12 cellular contexts compared by ENCODE assay signal in genomic region chr13:31209819-31210209, GRCh38. TPM values are rescaled to one million over a fixed set of nuclear protein-coding genes. Genes with fewer than 3 reads are reported as not detected.
A peak's percentile ranks its signal among the peaks of the same experiment; 100 is the strongest.
DNase-seq lines count a peak whose midpoint lies in the region; ATAC-seq and TF ChIP-seq lines count a peak whose summit lies in the region.
"Had no signal": no experiment of that assay in that cellular context is flagged by ENCODE, and none has a peak within 500 bp of the region (broad histone marks: within the 10 kb centered on the region; RNA-seq: fewer than 3 reads in every experiment).

No MANE protein-coding gene starts in this region.

- no peaks in the 10 kb centered on the region for H3K36me3 ChIP-seq in ovary
- H3K36me3 ChIP-seq: HAP-1 had no signal

- no peak for TF ChIP-seq EP300 in ovary (IDR thresholded peaks at IDR 0.05)

- peaks cover 3% of the 10 kb centered on the region for H3K36me3 Mint-ChIP-seq in nephron progenitor cell (ENCODE audit: low read depth)

- H3K9me3 Mint-ChIP-seq in nephron progenitor cell, result peaks cover 2% of the 10 kb centered on the region
- H3K9me3 Mint-ChIP-seq: activated T-cell treated with anti-CD3 and anti-CD28 coated beads, Interleukin-2, amount 50 U/mL, for 72 hours had no signal

- H3K9me3 ChIP-seq in right cardiac atrium (ENCODE audit: control insufficient read depth, low read length) (no peaks in the 10 kb centered on the region), ovary (no peaks in the 10 kb centered on the region)
- H3K9me3 ChIP-seq: HAP-1 had no signal

- H3K27me3 Mint-ChIP-seq in nephron progenitor cell (ENCODE audit: low read depth, poor library complexity), result no peaks in the 10 kb centered on the region

- TF ChIP-seq POLR2A in ovary (IDR thresholded peaks at IDR 0.05), result no peak

- H3K4me1 ChIP-seq in right cardiac atrium (ENCODE audit: control insufficient read depth, insufficient read depth, low read length) (peaks cover 12% of the 10 kb centered on the region), ovary (ENCODE audit: insufficient read depth) (peaks cover 6% of the 10 kb centered on the region)
- H3K4me1 ChIP-seq: HAP-1, parathyroid adenoma had no signal

- H3K27ac ChIP-seq in right cardiac atrium (ENCODE audit: low read length) (peak overlapping the region; percentile 95), caudate nucleus (ENCODE audit: low read depth, low read length) (peak overlapping the region; percentile 83), ovary (no peak overlapping the region)
- H3K27ac ChIP-seq: parathyroid adenoma had no signal

- ATAC-seq in right cardiac atrium (peak in 1 of 2 donors; percentile 8), Right ventricle myocardium inferior (no peak), GM21526 (IDR thresholded peaks at IDR 0.05; ENCODE audit: low FRiP score, unreplicated experiment) (no peak), GM21723 (IDR thresholded peaks at IDR 0.05; ENCODE audit: unreplicated experiment) (no peak), GM21576 (IDR thresholded peaks at IDR 0.05; ENCODE audit: unreplicated experiment) (no peak)

- peak overlapping the region; percentile 90 for H3K27ac Mint-ChIP-seq in nephron progenitor cell
- H3K27ac Mint-ChIP-seq: activated T-cell treated with anti-CD3 and anti-CD28 coated beads, Interleukin-2, amount 50 U/mL, for 72 hours had no signal

- 25% methylated on average over 4 of the region's 4 CpGs for WGBS in right cardiac atrium
- WGBS in ovary, 3 donors, result 15 to 22% (median 20%) methylated on average over 4 of the region's 4 CpGs

- H3K4me1 Mint-ChIP-seq in nephron progenitor cell, result peaks cover 72% of the 10 kb centered on the region

- DNase-seq in right cardiac atrium (no peak), Right ventricle myocardium inferior (ENCODE audit: missing footprints) (no peak), caudate nucleus (lab: John Stamatoyannopoulos, UW) (no peak), nephron progenitor cell (no peak), ovary (no peak)
- DNase-seq: activated CD4-positive, alpha-beta T cell treated with anti-CD3 and anti-CD28 coated beads, Interleukin-2, amount 50 U/mL, for 48 hours; activated T-cell treated with anti-CD3 and anti-CD28 coated beads, Interleukin-2, amount 50 U/mL, for 72 hours had no signal

- H3K27me3 ChIP-seq in right cardiac atrium (ENCODE audit: control insufficient read depth, insufficient read depth), result no peaks in the 10 kb centered on the region
- no peaks in the 10 kb centered on the region for H3K27me3 ChIP-seq in ovary

- TF ChIP-seq CTCF in nephron progenitor cell (IDR thresholded peaks at IDR 0.05), result no peak
- no peak for TF ChIP-seq CTCF in ovary (IDR thresholded peaks at IDR 0.05)

- intact Hi-C loops in right cardiac atrium (cut with DNase I), result no loop called here
- intact Hi-C loops in Right ventricle myocardium inferior (cut with DNase I), result no loop called here
- intact Hi-C loops in ovary (cut with DNase I), result no loop called here

- H3K4me3 ChIP-seq in right cardiac atrium (ENCODE audit: low read length), result no peak overlapping the region
- H3K4me3 ChIP-seq in ovary, result no peak overlapping the region
- H3K4me3 ChIP-seq: HAP-1 had no signal

- H3K4me3 Mint-ChIP-seq in nephron progenitor cell, result peak overlapping the region; percentile 25
- H3K4me3 Mint-ChIP-seq: activated T-cell treated with anti-CD3 and anti-CD28 coated beads, Interleukin-2, amount 50 U/mL, for 72 hours had no signal

RNA-seq across cellular contexts. Expression of gene B3GLCT, which starts 10.0 kb away (rescaled TPM):
- total RNA-seq in right cardiac atrium, result 10 to 100 TPM; 24.5 to 45.1 (median 27.5) TPM
- 19.8 TPM for polyA plus RNA-seq in right cardiac atrium
- total RNA-seq in Right ventricle myocardium inferior, result 15.4 TPM
- total RNA-seq in ovary, result 10 to 100 TPM in 1 of 7 donors, 1 to 10 TPM in 6; 5.9 to 10.8 (median 7.9) TPM
- polyA plus RNA-seq in ovary, result 1 to 10 TPM; 4.1 to 8.9 TPM

RNA-seq across cellular contexts. Expression of gene HSPH1, which starts 48.1 kb away (rescaled TPM):
- total RNA-seq in right cardiac atrium, result 100 to 1,000 TPM in 1 of 4 donors, 10 to 100 TPM in 3; 44.5 to 108 (median 71.6) TPM
- 42.1 TPM for polyA plus RNA-seq in right cardiac atrium
- total RNA-seq in Right ventricle myocardium inferior, result 74.7 TPM
- total RNA-seq in ovary, result 10 to 100 TPM; 21.7 to 93.2 (median 55.8) TPM
- polyA plus RNA-seq in ovary, result 10 to 100 TPM; 16.0 to 46.6 TPM

Comparison
In these comparisons a context has a peak if more than half of its experiments do, and no peak if none do; other contexts are left out.
1. H3K27ac ChIP-seq: peak in right cardiac atrium (single experiment) and caudate nucleus (single experiment); none in ovary (0 of 2).